In genomic region chr9:137194909-137195308, GRCh38 we compare ENCODE assay signal across 1 cellular context.
TF ChIP-seq lines count a peak whose summit lies in the region.

No MANE protein-coding gene starts in this region.

TF ChIP-seq in SK-N-SH, 30 proteins besides CTCF, POLR2A, EP300 and RAD21:
- no peak for TF ChIP-seq TCF12 (IDR thresholded peaks at IDR 0.05)
- no peak for TF ChIP-seq ELF1 (IDR thresholded peaks at IDR 0.05)
- TF ChIP-seq GABPA (IDR thresholded peaks at IDR 0.05; ENCODE audit: low read depth), result no peak
- no peak for TF ChIP-seq NRF1 (IDR thresholded peaks at IDR 0.05; ENCODE audit: low read depth, low read length)
- TF ChIP-seq FOSL2 (IDR thresholded peaks at IDR 0.05; ENCODE audit: borderline replicate concordance, low read depth), result no peak
- no peak for TF ChIP-seq GATA2 (CRISPR knock-in tag; IDR thresholded peaks at IDR 0.05)
- no peak for TF ChIP-seq EZH2phosphoT487 (IDR thresholded peaks at IDR 0.05; ENCODE audit: borderline replicate concordance, low read depth)
- no peak for TF ChIP-seq IRF3 (IDR thresholded peaks at IDR 0.05; ENCODE audit: low read depth, low read length)
